25 cellular contexts compared by ENCODE assay signal in genomic region chr1:159296697-159297375, GRCh38. TPM values are rescaled to one million over a fixed set of nuclear protein-coding genes. Genes with fewer than 3 reads are reported as not detected.
"Had no signal": no experiment of that assay in that cellular context is flagged by ENCODE, and none has a peak within 500 bp of the region (broad histone marks: within the 10 kb centered on the region; RNA-seq: fewer than 3 reads in every experiment).

No MANE protein-coding gene starts in this region.

- H3K4me1 Mint-ChIP-seq: naive B cell; nephron; stimulated activated memory B cell treated with anti-CD40 and anti-IgM and Interleukin-4, amounts not matched to agents 10 μg/mL and 1 μg/mL and 100 μg/mL, for 72 hours had no signal

- H3K36me3 Mint-ChIP-seq: naive B cell; stimulated activated memory B cell treated with anti-CD40 and anti-IgM and Interleukin-4, amounts not matched to agents 10 μg/mL and 1 μg/mL and 100 μg/mL, for 72 hours had no signal

- H3K27ac Mint-ChIP-seq: naive B cell; nephron; stimulated activated memory B cell treated with anti-CD40 and anti-IgM and Interleukin-4, amounts not matched to agents 10 μg/mL and 1 μg/mL and 100 μg/mL, for 72 hours; stimulated activated naive CD8-positive, alpha-beta T cell treated with anti-CD3 and anti-CD28 coated beads, Interleukin-15, Interleukin-2, amounts not matched to agents 100 ng/mL and 50 ng/mL, for 24 hours had no signal

- H3K9me3 Mint-ChIP-seq: naive B cell; nephron; stimulated activated memory B cell treated with anti-CD40 and anti-IgM and Interleukin-4, amounts not matched to agents 10 μg/mL and 1 μg/mL and 100 μg/mL, for 72 hours; stimulated activated naive CD8-positive, alpha-beta T cell treated with anti-CD3 and anti-CD28 coated beads, Interleukin-15, Interleukin-2, amounts not matched to agents 100 ng/mL and 50 ng/mL, for 24 hours had no signal

- ATAC-seq: esophagus mucosa; heart left ventricle; right lobe of liver; stimulated activated memory B cell treated with anti-CD40 and anti-IgM and Interleukin-4, amounts not matched to agents 10 μg/mL and 1 μg/mL and 100 μg/mL, for 72 hours had no signal

- DNase-seq: dorsolateral prefrontal cortex; effector memory CD4-positive, alpha-beta T cell; heart left ventricle; hippocampal formation; mesendoderm; naive B cell; right lobe of liver; spleen; stimulated activated CD4-positive, alpha-beta T cell treated with anti-CD3 and anti-CD28 coated beads, Interleukin-15, amount 100 ng/mL, for 24 hours; stimulated activated CD4-positive, alpha-beta T cell treated with anti-CD3 and anti-CD28 coated beads, Interleukin-1b, Interleukin-23, amount 100 ng/mL, for 48 hours; stimulated activated CD4-positive, alpha-beta T cell treated with anti-CD3 and anti-CD28 coated beads, Interleukin-4, amount 100 ng/mL, for 24 hours; tibial artery; upper lobe of left lung; uterus had no signal

- H3K4me3 Mint-ChIP-seq: naive B cell; nephron; stimulated activated memory B cell treated with anti-CD40 and anti-IgM and Interleukin-4, amounts not matched to agents 10 μg/mL and 1 μg/mL and 100 μg/mL, for 72 hours; stimulated activated naive CD8-positive, alpha-beta T cell treated with anti-CD3 and anti-CD28 coated beads, Interleukin-15, Interleukin-2, amounts not matched to agents 100 ng/mL and 50 ng/mL, for 24 hours had no signal

RNA-seq across cellular contexts. Expression of gene FCER1A, which starts 5.3 kb away (rescaled TPM):
- total RNA-seq: fibroblast of lung, frontal cortex, glomerular endothelial cell, kidney epithelial cell, lung microvascular endothelial cell, omental fat pad, renal cortical epithelial cell had no signal
